9 cellular contexts compared by ENCODE assay signal in genomic region chr3:100238599-100238998, GRCh38.
"Had no signal": no experiment of that assay in that cellular context is flagged by ENCODE, and none has a peak within 500 bp of the region (broad histone marks: within the 10 kb centered on the region; RNA-seq: fewer than 3 reads in every experiment).

No MANE protein-coding gene starts in this region.

- DNase-seq: GM23248, GOT3, H7, H9, HCEC 1CT, HFFc6 had no signal

- H3K9ac ChIP-seq: GM23248 had no signal

- H3K4me1 ChIP-seq: HAP-1 had no signal

- ATAC-seq: GM23338, HCT116 had no signal

- H3K36me3 ChIP-seq: HAP-1 had no signal

- H3K4me3 ChIP-seq: GM23248, GM23338, HAP-1 had no signal

- H3K9me3 ChIP-seq: HAP-1 had no signal

- H3K27ac ChIP-seq: GM23248 had no signal
